ENCODE assay signal across 8 cellular contexts in genomic region chr16:71537643-71538042, GRCh38. TPM values are rescaled to one million over a fixed set of nuclear protein-coding genes. Genes with fewer than 3 reads are reported as not detected.
DNase-seq lines count a peak whose midpoint lies in the region; ATAC-seq lines count a peak whose summit lies in the region.

No MANE protein-coding gene starts in this region.

- peak; percentile 71 for DNase-seq in DMS 273 (lab: John Stamatoyannopoulos, UW; ENCODE audit: unreplicated experiment)
- no peak for DNase-seq in DMS 273 treated with DMSO at 0.1 percent for 48 hours (lab: John Stamatoyannopoulos, UW)
- DNase-seq in H7, result peak; percentile 65
- peak; percentile 13 for DNase-seq in NCI-H2171 (lab: John Stamatoyannopoulos, UW)
- peak; percentile 22 for DNase-seq in activated CD8-positive, alpha-beta memory T cell treated with anti-CD3 and anti-CD28 coated beads, Interleukin-2, amount 50 U/mL, for 4 hours
- DNase-seq in globus pallidus (ENCODE audit: low spot score), result peak; percentile 2
- peak; percentile 2 for DNase-seq in stimulated activated CD4-positive, alpha-beta T cell treated with anti-CD3 and anti-CD28 coated beads, Interleukin-12 subunit alpha, Interleukin-12 subunit beta, amount 100 ng/mL, for 4 hours

- H3K27me3 ChIP-seq in H7 (ENCODE audit: control insufficient read depth, insufficient read depth, low read length), result no peaks in the 10 kb centered on the region

- ATAC-seq in GM21423 (IDR thresholded peaks at IDR 0.05; ENCODE audit: unreplicated experiment), result no peak

- H3K36me3 ChIP-seq in H7 (replicated peaks; ENCODE audit: control insufficient read depth, insufficient read depth, low read length), result no peaks in the 10 kb centered on the region

- no peak overlapping the region for H3K4me3 ChIP-seq in H7 (ENCODE audit: insufficient read depth, low read depth, low read length)

RNA-seq across cellular contexts. Expression of gene CHST4, which starts 11.4 kb away (rescaled TPM):
- total RNA-seq in H7 (2014; rRNA removed; shearing (Covaris generic)), result 6.7 and 7.6 TPM in 2 replicates

RNA-seq across cellular contexts. Expression of gene TAT, which starts 39.2 kb away (rescaled TPM):
- total RNA-seq in H7 (2014; rRNA removed; shearing (Covaris generic)), result not detected in 2 replicates

RNA-seq across cellular contexts. Expression of gene ZNF19, which starts 48.5 kb away (rescaled TPM):
- 1.7 and 2.6 TPM in 2 replicates for total RNA-seq in H7 (2014; rRNA removed; shearing (Covaris generic))
